Comparison of ENCODE assay signal across 1 cellular context in the genomic region with DNA sequence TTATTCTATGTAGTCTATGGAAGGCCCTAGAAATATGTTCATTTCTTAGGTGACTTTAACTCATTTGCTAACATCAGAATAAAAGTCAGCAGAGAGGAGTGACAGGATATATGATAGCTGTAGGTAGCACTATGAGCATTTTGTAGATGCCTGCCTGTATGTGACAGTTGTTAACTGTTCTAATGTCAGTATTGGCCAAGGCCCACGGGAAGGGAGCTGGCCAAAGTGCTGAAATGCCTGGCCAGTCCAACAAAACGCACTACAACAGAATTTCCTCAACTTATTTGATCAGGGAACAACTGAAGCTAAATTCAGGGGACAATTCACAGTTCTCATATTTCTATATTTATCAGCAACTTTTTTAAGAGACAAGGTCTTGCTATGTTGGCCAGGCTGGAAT.
A peak's percentile ranks its signal among the peaks of the same experiment; 100 is the strongest.
TF ChIP-seq lines count a peak whose summit lies in the region.

No MANE protein-coding gene starts in this region.

TF ChIP-seq in H1, 55 proteins besides CTCF, POLR2A, EP300 and RAD21:
- peak; percentile 81 to 93; a peak in 2 of 4 replicates for TF ChIP-seq SIN3A (conservative IDR thresholded peaks at IDR 0.05 in 1 of 2, IDR thresholded peaks at IDR 0.05 in 1 of 2; ENCODE audit: low read depth in 1 of 2, low read length in 2 of 2)
- no peak for TF ChIP-seq PHF8 (conservative IDR thresholded peaks at IDR 0.05; ENCODE audit: low read depth, low read length)
TF ChIP-seq in H1: peak in this region for 1.
